ENCODE assay signal across 7 cellular contexts in the genomic region with DNA sequence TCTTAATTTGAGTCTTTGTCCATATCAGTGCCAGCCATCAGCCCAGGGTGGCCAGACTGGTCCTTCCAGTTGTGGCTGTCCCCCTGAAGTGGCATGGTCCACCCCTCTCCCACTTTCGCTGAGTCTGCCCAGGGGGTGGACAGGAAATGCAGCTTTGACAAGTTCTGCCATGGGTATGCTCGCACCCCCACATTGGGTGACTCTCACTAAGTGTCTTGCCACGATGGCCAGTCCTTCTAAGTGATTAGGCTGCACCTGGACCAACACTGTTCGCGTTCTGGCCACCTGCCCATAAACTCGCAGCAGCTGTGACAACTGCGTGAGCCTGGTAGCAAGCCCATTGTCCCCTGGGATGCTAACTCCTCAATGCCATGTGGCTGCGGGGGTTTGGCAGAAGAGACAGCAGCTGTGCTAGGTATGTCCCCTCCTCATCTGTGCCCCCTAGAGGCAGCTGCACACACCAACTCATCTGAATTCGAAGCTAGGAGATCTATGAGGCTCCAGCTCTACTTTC. TPM values are rescaled to one million over a fixed set of nuclear protein-coding genes. Genes with fewer than 3 reads are reported as not detected.
A peak's percentile ranks its signal among the peaks of the same experiment; 100 is the strongest.
DNase-seq lines count a peak whose midpoint lies in the region; ATAC-seq, FAIRE-seq and TF ChIP-seq lines count a peak whose summit lies in the region.

No MANE protein-coding gene starts in this region.

- TF ChIP-seq CTCF in choroid plexus epithelial cell (conservative IDR thresholded peaks at IDR 0.05; ENCODE audit: low read depth, low read length) (peak; percentile 56), pancreas (IDR thresholded peaks at IDR 0.05) (no peak)

- H3K9me3 ChIP-seq in pancreas: no peaks in the 10 kb centered on the region

- H3K36me3 ChIP-seq in pancreas: no peaks in the 10 kb centered on the region

- ATAC-seq in GM18517 (IDR thresholded peaks at IDR 0.05; ENCODE audit: unreplicated experiment): peak; percentile 75
- peak; percentile 71 for ATAC-seq in HG02763 (IDR thresholded peaks at IDR 0.05; ENCODE audit: unreplicated experiment)
- peak; percentile 50 to 74 (median 64) for ATAC-seq in pancreas
- ATAC-seq in HG03457 (IDR thresholded peaks at IDR 0.05; ENCODE audit: unreplicated experiment): no peak

- no peak for FAIRE-seq in pancreas (lab: Jason Lieb, UNC)
- FAIRE-seq in GM12892 (lab: Jason Lieb, UNC): no peak

- no peak overlapping the region for H3K4me3 ChIP-seq in choroid plexus epithelial cell (ENCODE audit: low read depth, low read length)
- H3K4me3 ChIP-seq in pancreas: no peak overlapping the region

- no peak for TF ChIP-seq POLR2A in GM12892 (IDR thresholded peaks at IDR 0.05; ENCODE audit: low read depth, low read length)

- DNase-seq in NCI-H2081 treated with DMSO at 0.1 percent for 48 hours (lab: John Stamatoyannopoulos, UW) (peak; percentile 70), choroid plexus epithelial cell (ENCODE audit: low read depth) (peak; percentile 38), pancreas (peak; percentile 26 to 67 (median 60)), GM12892 (ENCODE audit: insufficient read length) (no peak)

- WGBS in pancreas, 2 donors: 30 to 32% methylated on average over 9 of the region's 9 CpGs

- intact Hi-C loops in pancreas (cut with DNase I): no loop called here

- no peaks in the 10 kb centered on the region for H3K27me3 ChIP-seq in pancreas

- no peak overlapping the region for H3K27ac ChIP-seq in pancreas

- no peaks in the 10 kb centered on the region for H3K4me1 ChIP-seq in pancreas

RNA-seq across cellular contexts. Expression of a gene that starts 10.0 kb away (rescaled TPM):
- total RNA-seq in pancreas: 10 to 100 TPM; 13.1 to 18.6 (median 16.8) TPM
- 1 to 10 TPM; 6.1 to 9.5 TPM for polyA plus RNA-seq in pancreas
- polyA plus RNA-seq in GM12892 (2012; ENCODE audit: missing spikeins): 0.91 TPM
